1 cellular context compared by ENCODE assay signal in genomic region chr12:68331869-68332725, GRCh38.
TF ChIP-seq lines count a peak whose summit lies in the region.

A gene with protein sequence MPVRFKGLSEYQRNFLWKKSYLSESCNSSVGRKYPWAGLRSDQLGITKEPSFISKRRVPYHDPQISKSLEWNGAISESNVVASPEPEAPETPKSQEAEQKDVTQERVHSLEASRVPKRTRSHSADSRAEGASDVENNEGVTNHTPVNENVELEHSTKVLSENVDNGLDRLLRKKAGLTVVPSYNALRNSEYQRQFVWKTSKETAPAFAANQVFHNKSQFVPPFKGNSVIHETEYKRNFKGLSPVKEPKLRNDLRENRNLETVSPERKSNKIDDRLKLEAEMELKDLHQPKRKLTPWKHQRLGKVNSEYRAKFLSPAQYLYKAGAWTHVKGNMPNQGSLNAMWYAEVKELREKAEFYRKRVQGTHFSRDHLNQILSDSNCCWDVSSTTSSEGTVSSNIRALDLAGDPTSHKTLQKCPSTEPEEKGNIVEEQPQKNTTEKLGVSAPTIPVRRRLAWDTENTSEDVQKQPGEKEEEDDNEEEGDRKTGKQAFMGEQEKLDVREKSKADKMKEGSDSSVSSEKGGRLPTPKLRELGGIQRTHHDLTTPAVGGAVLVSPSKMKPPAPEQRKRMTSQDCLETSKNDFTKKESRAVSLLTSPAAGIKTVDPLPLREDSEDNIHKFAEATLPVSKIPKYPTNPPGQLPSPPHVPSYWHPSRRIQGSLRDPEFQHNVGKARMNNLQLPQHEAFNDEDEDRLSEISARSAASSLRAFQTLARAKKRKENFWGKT (minus strand): TSS chr12:68332362. CDS start chr12:68332245, 117 bp downstream.

TF ChIP-seq in GM12878, 131 proteins besides CTCF, POLR2A, EP300 and RAD21 (continued from another document):
- TF ChIP-seq EED (IDR thresholded peaks at IDR 0.05; ENCODE audit: low read depth) = 0 out of 2 replicates have a peak, but pooled peaks have one; percentile 25
- peak; percentile 64; the same call in 1 of the 2 replicates for TF ChIP-seq POLR2AphosphoS5 (IDR thresholded peaks at IDR 0.05; ENCODE audit: low read length)
- peak; percentile 33; the same call in 1 of the 3 replicates for TF ChIP-seq POU2F2 (IDR thresholded peaks at IDR 0.05; ENCODE audit: borderline replicate concordance, low read depth, low read length)
- TF ChIP-seq ZNF274 (IDR thresholded peaks at IDR 0.05; ENCODE audit: insufficient read depth, insufficient read length) = no peak
- peak; percentile 72; the same call in 1 of the 2 replicates for TF ChIP-seq RB1 (IDR thresholded peaks at IDR 0.05; ENCODE audit: borderline replicate concordance)
- TF ChIP-seq PML (IDR thresholded peaks at IDR 0.05; ENCODE audit: low read length) = 0 out of 2 replicates have a peak, but pooled peaks have one; percentile 51
- TF ChIP-seq CHD2 (IDR thresholded peaks at IDR 0.05; ENCODE audit: borderline replicate concordance, low read depth, low read length) = peak; percentile 87
- TF ChIP-seq, protein P1, sequence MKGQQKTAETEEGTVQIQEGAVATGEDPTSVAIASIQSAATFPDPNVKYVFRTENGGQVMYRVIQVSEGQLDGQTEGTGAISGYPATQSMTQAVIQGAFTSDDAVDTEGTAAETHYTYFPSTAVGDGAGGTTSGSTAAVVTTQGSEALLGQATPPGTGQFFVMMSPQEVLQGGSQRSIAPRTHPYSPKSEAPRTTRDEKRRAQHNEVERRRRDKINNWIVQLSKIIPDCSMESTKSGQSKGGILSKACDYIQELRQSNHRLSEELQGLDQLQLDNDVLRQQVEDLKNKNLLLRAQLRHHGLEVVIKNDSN (IDR thresholded peaks at IDR 0.05; ENCODE audit: borderline replicate concordance, extremely low read length, insufficient read depth, low read depth, low read length) = no peak
- TF ChIP-seq GATAD2B (conservative IDR thresholded peaks at IDR 0.05; ENCODE audit: low read depth) = peak; percentile 78; the same call in 1 of the 2 replicates
- no peak for TF ChIP-seq CHD4 (IDR thresholded peaks at IDR 0.05)
- TF ChIP-seq IKZF1 (conservative IDR thresholded peaks at IDR 0.05) = peak; percentile 56
- TF ChIP-seq SPI1 (IDR thresholded peaks at IDR 0.05; ENCODE audit: borderline replicate concordance, insufficient read depth, low read depth, low read length) = no peak; the same call in 1 of the 2 replicates
- TF ChIP-seq NR2F1 (conservative IDR thresholded peaks at IDR 0.05) = 0 out of 2 replicates have a peak, but pooled peaks have one; percentile 39
- TF ChIP-seq, protein P2, sequence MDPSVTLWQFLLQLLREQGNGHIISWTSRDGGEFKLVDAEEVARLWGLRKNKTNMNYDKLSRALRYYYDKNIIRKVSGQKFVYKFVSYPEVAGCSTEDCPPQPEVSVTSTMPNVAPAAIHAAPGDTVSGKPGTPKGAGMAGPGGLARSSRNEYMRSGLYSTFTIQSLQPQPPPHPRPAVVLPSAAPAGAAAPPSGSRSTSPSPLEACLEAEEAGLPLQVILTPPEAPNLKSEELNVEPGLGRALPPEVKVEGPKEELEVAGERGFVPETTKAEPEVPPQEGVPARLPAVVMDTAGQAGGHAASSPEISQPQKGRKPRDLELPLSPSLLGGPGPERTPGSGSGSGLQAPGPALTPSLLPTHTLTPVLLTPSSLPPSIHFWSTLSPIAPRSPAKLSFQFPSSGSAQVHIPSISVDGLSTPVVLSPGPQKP (IDR thresholded peaks at IDR 0.05; ENCODE audit: low read depth, low read length) = 0 out of 2 replicates have a peak, but pooled peaks have one; percentile 43
- TF ChIP-seq, protein P3, sequence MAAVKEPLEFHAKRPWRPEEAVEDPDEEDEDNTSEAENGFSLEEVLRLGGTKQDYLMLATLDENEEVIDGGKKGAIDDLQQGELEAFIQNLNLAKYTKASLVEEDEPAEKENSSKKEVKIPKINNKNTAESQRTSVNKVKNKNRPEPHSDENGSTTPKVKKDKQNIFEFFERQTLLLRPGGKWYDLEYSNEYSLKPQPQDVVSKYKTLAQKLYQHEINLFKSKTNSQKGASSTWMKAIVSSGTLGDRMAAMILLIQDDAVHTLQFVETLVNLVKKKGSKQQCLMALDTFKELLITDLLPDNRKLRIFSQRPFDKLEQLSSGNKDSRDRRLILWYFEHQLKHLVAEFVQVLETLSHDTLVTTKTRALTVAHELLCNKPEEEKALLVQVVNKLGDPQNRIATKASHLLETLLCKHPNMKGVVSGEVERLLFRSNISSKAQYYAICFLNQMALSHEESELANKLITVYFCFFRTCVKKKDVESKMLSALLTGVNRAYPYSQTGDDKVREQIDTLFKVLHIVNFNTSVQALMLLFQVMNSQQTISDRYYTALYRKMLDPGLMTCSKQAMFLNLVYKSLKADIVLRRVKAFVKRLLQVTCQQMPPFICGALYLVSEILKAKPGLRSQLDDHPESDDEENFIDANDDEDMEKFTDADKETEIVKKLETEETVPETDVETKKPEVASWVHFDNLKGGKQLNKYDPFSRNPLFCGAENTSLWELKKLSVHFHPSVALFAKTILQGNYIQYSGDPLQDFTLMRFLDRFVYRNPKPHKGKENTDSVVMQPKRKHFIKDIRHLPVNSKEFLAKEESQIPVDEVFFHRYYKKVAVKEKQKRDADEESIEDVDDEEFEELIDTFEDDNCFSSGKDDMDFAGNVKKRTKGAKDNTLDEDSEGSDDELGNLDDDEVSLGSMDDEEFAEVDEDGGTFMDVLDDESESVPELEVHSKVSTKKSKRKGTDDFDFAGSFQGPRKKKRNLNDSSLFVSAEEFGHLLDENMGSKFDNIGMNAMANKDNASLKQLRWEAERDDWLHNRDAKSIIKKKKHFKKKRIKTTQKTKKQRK (IDR thresholded peaks at IDR 0.05; ENCODE audit: low read depth, low read length) = peak; percentile 77
- peak; percentile 58 for TF ChIP-seq NR2C1 (IDR thresholded peaks at IDR 0.05)
- no peak for TF ChIP-seq SUZ12 (IDR thresholded peaks at IDR 0.05; ENCODE audit: unreplicated experiment)
- peak; percentile 32; the same call in 1 of the 2 replicates for TF ChIP-seq TAF1 (IDR thresholded peaks at IDR 0.05; ENCODE audit: borderline replicate concordance, low read depth, low read length)
- 0 out of 2 replicates have a peak, but pooled peaks have one; percentile 5 for TF ChIP-seq CREB1 (IDR thresholded peaks at IDR 0.05; ENCODE audit: low read depth)
- TF ChIP-seq KLF5 (IDR thresholded peaks at IDR 0.05; ENCODE audit: partially characterized antibody) = no peak
- TF ChIP-seq, protein P4, sequence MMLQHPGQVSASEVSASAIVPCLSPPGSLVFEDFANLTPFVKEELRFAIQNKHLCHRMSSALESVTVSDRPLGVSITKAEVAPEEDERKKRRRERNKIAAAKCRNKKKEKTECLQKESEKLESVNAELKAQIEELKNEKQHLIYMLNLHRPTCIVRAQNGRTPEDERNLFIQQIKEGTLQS (IDR thresholded peaks at IDR 0.05; ENCODE audit: borderline replicate concordance, extremely low read depth, low read depth, low read length) = no peak
- TF ChIP-seq SMARCA5 (IDR thresholded peaks at IDR 0.05) = no peak
- TF ChIP-seq DPF2 (IDR thresholded peaks at IDR 0.05) = peak; percentile 57; the same call in 1 of the 2 replicates
- peak; percentile 71 for TF ChIP-seq LARP7 (IDR thresholded peaks at IDR 0.05)
- TF ChIP-seq, protein P5, sequence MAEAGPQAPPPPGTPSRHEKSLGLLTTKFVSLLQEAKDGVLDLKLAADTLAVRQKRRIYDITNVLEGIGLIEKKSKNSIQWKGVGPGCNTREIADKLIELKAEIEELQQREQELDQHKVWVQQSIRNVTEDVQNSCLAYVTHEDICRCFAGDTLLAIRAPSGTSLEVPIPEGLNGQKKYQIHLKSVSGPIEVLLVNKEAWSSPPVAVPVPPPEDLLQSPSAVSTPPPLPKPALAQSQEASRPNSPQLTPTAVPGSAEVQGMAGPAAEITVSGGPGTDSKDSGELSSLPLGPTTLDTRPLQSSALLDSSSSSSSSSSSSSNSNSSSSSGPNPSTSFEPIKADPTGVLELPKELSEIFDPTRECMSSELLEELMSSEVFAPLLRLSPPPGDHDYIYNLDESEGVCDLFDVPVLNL (IDR thresholded peaks at IDR 0.05; ENCODE audit: low read depth, low read length) = peak; percentile 66; the same call in 1 of the 2 replicates
- peak; percentile 33; the same call in 1 of the 2 replicates for TF ChIP-seq CBX5 (IDR thresholded peaks at IDR 0.05; ENCODE audit: low read depth)
- 0 out of 2 replicates have a peak, but pooled peaks have one; percentile 12 for TF ChIP-seq GABPA (IDR thresholded peaks at IDR 0.05; ENCODE audit: low read depth)
- TF ChIP-seq, protein P6, sequence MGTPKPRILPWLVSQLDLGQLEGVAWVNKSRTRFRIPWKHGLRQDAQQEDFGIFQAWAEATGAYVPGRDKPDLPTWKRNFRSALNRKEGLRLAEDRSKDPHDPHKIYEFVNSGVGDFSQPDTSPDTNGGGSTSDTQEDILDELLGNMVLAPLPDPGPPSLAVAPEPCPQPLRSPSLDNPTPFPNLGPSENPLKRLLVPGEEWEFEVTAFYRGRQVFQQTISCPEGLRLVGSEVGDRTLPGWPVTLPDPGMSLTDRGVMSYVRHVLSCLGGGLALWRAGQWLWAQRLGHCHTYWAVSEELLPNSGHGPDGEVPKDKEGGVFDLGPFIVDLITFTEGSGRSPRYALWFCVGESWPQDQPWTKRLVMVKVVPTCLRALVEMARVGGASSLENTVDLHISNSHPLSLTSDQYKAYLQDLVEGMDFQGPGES (IDR thresholded peaks at IDR 0.05) = peak; percentile 78
- TF ChIP-seq MEF2B (IDR thresholded peaks at IDR 0.05; ENCODE audit: partially characterized antibody, poor library complexity, severe bottlenecking) = peak; percentile 64
- TF ChIP-seq SRF (IDR thresholded peaks at IDR 0.05; ENCODE audit: low read depth in 2 of 2, low read length in 2 of 2) = peak; percentile 73 to 89; a peak in 3 of 4 replicates
- peak; percentile 69; the same call in 1 of the 2 replicates for TF ChIP-seq RFX5 (IDR thresholded peaks at IDR 0.05; ENCODE audit: low read depth, low read length)
- peak; percentile 8; the same call in 1 of the 2 replicates for TF ChIP-seq HCFC1 (IDR thresholded peaks at IDR 0.05; ENCODE audit: low read length)
- peak; percentile 96 for TF ChIP-seq PKNOX1 (IDR thresholded peaks at IDR 0.05)
